In genomic region chr6:56497691-56498090, GRCh38 we compare ENCODE assay signal across 29 cellular contexts.
"Had no signal": no experiment of that assay in that cellular context is flagged by ENCODE, and none has a peak within 500 bp of the region (broad histone marks: within the 10 kb centered on the region; RNA-seq: fewer than 3 reads in every experiment).

No MANE protein-coding gene starts in this region.

- H3K27ac Mint-ChIP-seq: activated CD4-positive, alpha-beta memory T cell treated with anti-CD3 and anti-CD28 coated beads, Interleukin-2, amount 10 ng/mL, durations not matched to agents 7 days and 5 days; activated CD4-positive, alpha-beta T cell treated with anti-CD3 and anti-CD28 coated beads, Interleukin-2, amount 10 ng/mL, durations not matched to agents 7 days and 5 days; activated naive CD4-positive, alpha-beta T cell treated with anti-CD3 and anti-CD28 coated beads for 36 hours; activated naive CD8-positive, alpha-beta T cell; activated T-helper 17 cell treated with anti-CD3 and anti-CD28 coated beads, Interleukin-2, amount 50 U/mL, for 72 hours; T-cell had no signal

- DNase-seq: activated CD4-positive, alpha-beta memory T cell treated with anti-CD3 and anti-CD28 coated beads, Interleukin-2, amount 10 ng/mL, durations not matched to agents 7 days and 5 days; activated CD4-positive, alpha-beta T cell treated with anti-CD3 and anti-CD28 coated beads, Interleukin-2, amount 10 ng/mL, durations not matched to agents 7 days and 5 days; activated CD4-positive, CD25-positive, alpha-beta regulatory T cell; activated gamma-delta T cell; activated naive CD4-positive, alpha-beta T cell treated with anti-CD3 and anti-CD28 coated beads for 36 hours; activated T-cell treated with anti-CD3 and anti-CD28 coated beads for 4 hours; activated T-cell treated with anti-CD3 and anti-CD28 coated beads, Interleukin-2, amount 50 U/mL, for 48 hours; amygdala; KG1; NCI-H1048; NCI-H1417 treated with DMSO at 0.1 percent for 48 hours; NCI-H1694; NCI-H2029; NCI-H2107; NCI-H2171 treated with DMSO at 0.1 percent for 48 hours; NCI-H226; NCI-H526; RPMI8226; T-cell; T-helper 2 cell; T1000 had no signal

- H3K27ac ChIP-seq: SK-N-MC had no signal

- ATAC-seq: activated T-helper 17 cell treated with anti-CD3 and anti-CD28 coated beads, Interleukin-2, amount 50 U/mL, for 72 hours; Panc1; Right ventricle myocardium inferior; T-cell had no signal

- H3K27me3 Mint-ChIP-seq: activated CD4-positive, alpha-beta memory T cell treated with anti-CD3 and anti-CD28 coated beads, Interleukin-2, amount 10 ng/mL, durations not matched to agents 7 days and 5 days; activated CD4-positive, alpha-beta T cell treated with anti-CD3 and anti-CD28 coated beads, Interleukin-2, amount 10 ng/mL, durations not matched to agents 7 days and 5 days; activated T-helper 17 cell treated with anti-CD3 and anti-CD28 coated beads, Interleukin-2, amount 50 U/mL, for 72 hours; brain; T-cell had no signal

- H3K9me3 Mint-ChIP-seq: activated CD4-positive, alpha-beta memory T cell treated with anti-CD3 and anti-CD28 coated beads, Interleukin-2, amount 10 ng/mL, durations not matched to agents 7 days and 5 days; activated CD4-positive, alpha-beta T cell treated with anti-CD3 and anti-CD28 coated beads, Interleukin-2, amount 10 ng/mL, durations not matched to agents 7 days and 5 days; activated naive CD4-positive, alpha-beta T cell treated with anti-CD3 and anti-CD28 coated beads for 36 hours; activated T-helper 17 cell treated with anti-CD3 and anti-CD28 coated beads, Interleukin-2, amount 50 U/mL, for 72 hours; brain had no signal

- H3K4me3 Mint-ChIP-seq: activated CD4-positive, alpha-beta memory T cell treated with anti-CD3 and anti-CD28 coated beads, Interleukin-2, amount 10 ng/mL, durations not matched to agents 7 days and 5 days; activated CD4-positive, alpha-beta T cell treated with anti-CD3 and anti-CD28 coated beads, Interleukin-2, amount 10 ng/mL, durations not matched to agents 7 days and 5 days; activated naive CD4-positive, alpha-beta T cell treated with anti-CD3 and anti-CD28 coated beads for 36 hours; activated naive CD8-positive, alpha-beta T cell; activated T-helper 17 cell treated with anti-CD3 and anti-CD28 coated beads, Interleukin-2, amount 50 U/mL, for 72 hours; brain; T-cell had no signal

- FAIRE-seq: astrocyte, TTC549 had no signal

- H3K36me3 Mint-ChIP-seq: activated naive CD8-positive, alpha-beta T cell; T-cell had no signal

- H3K4me3 ChIP-seq: SK-N-MC had no signal

- H3K4me1 Mint-ChIP-seq: activated CD4-positive, alpha-beta memory T cell treated with anti-CD3 and anti-CD28 coated beads, Interleukin-2, amount 10 ng/mL, durations not matched to agents 7 days and 5 days; activated CD4-positive, alpha-beta T cell treated with anti-CD3 and anti-CD28 coated beads, Interleukin-2, amount 10 ng/mL, durations not matched to agents 7 days and 5 days; activated T-helper 17 cell treated with anti-CD3 and anti-CD28 coated beads, Interleukin-2, amount 50 U/mL, for 72 hours; brain; T-cell had no signal
